In the genomic region with DNA sequence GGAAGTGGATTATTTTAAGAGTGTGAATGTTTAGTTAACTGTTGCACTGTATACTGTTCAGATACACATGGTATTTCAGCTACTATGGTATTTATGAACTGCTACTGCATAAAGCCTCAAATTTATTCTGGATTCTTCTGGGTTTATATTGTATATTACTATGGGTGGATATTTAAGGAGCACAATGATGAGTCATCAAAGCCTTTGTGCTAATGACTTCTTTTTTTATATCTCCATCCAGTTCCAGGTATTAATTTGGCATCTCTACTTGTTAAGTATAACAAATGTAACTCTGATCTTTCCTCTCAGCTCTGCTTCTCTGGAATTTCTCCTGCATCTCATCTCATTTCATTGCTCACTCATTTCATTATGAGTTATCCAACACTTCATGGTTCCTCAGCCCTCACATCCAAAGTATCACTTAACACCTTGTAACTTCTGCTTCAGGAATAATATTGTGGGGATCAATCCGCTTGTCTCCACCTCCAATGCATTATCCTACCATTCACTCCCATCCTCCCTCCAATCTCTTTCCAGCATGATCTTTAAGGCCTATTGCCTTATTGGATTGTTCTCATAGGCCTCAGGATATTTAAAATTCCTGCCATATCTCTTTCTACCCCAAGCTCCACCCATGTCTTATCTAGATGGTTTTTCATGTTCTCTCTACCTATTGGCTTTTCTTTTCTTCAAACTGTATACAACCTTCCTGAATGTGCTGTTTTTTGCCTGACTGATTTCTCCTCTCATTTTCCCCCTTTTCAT, we compare ENCODE assay signal across 1 cellular context.
TF ChIP-seq lines count a peak whose summit lies in the region.

No MANE protein-coding gene starts in this region.

TF ChIP-seq in H1, 55 proteins besides CTCF, POLR2A, EP300 and RAD21:
- TF ChIP-seq SAP30 (IDR thresholded peaks at IDR 0.05; ENCODE audit: insufficient read depth, insufficient replicate concordance, low read length) (no peak), BRCA1 (IDR thresholded peaks at IDR 0.05; ENCODE audit: low read depth, low read length) (no peak), TAF7 (optimal IDR thresholded peaks at IDR 0.05; ENCODE audit: borderline replicate concordance, low read depth, low read length) (no peak)
